In the genomic region with DNA sequence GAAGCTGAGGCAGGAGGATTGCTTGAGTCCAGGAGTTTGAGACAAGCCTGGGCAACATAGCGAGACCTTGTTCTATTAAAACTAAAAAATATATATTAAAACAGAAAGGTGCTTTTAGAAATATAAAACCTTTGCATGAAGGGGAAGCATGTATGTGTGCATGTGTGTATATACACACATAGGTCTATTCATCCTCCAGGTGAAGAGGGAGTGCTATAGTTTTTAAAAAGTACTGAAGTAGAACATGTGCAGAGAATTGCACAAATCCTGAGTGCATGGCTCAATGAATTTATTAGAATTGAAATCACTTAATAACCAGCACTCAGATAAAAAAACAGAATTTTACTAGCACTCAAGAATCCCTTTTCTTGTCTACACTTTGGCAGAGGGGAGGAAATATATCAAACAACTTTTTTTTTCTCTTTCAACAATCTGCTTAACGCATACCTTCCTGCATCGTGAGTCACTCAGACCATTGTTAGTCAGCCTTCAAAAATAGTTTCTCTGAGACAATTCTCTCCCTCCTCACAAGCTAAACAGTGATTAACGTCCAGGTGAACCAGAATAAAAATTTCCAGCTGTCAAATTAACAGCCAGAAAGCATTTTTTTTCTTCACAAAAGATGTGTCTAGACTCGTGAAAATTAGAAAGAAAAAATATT, we compare ENCODE assay signal across 1 cellular context.
TF ChIP-seq lines count a peak whose summit lies in the region.

No MANE protein-coding gene starts in this region.

TF ChIP-seq in IMR-90, 13 proteins besides CTCF, POLR2A, EP300 and RAD21:
- TF ChIP-seq NFE2L2 (IDR thresholded peaks at IDR 0.05; ENCODE audit: low read depth, low read length) = no peak
- no peak for TF ChIP-seq RCOR1 (IDR thresholded peaks at IDR 0.05; ENCODE audit: insufficient replicate concordance, low read length)
- no peak for TF ChIP-seq MXI1 (IDR thresholded peaks at IDR 0.05; ENCODE audit: borderline replicate concordance, low read depth, low read length)
- TF ChIP-seq, protein P1, sequence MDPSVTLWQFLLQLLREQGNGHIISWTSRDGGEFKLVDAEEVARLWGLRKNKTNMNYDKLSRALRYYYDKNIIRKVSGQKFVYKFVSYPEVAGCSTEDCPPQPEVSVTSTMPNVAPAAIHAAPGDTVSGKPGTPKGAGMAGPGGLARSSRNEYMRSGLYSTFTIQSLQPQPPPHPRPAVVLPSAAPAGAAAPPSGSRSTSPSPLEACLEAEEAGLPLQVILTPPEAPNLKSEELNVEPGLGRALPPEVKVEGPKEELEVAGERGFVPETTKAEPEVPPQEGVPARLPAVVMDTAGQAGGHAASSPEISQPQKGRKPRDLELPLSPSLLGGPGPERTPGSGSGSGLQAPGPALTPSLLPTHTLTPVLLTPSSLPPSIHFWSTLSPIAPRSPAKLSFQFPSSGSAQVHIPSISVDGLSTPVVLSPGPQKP (IDR thresholded peaks at IDR 0.05; ENCODE audit: borderline replicate concordance, low read depth, low read length) = no peak
- TF ChIP-seq FOS (IDR thresholded peaks at IDR 0.05; ENCODE audit: low read depth, low read length) = no peak
- no peak for TF ChIP-seq MAFK (IDR thresholded peaks at IDR 0.05; ENCODE audit: low read depth, low read length)
- TF ChIP-seq RFX5 (IDR thresholded peaks at IDR 0.05; ENCODE audit: low read depth, low read length) = no peak
- TF ChIP-seq, protein P2, sequence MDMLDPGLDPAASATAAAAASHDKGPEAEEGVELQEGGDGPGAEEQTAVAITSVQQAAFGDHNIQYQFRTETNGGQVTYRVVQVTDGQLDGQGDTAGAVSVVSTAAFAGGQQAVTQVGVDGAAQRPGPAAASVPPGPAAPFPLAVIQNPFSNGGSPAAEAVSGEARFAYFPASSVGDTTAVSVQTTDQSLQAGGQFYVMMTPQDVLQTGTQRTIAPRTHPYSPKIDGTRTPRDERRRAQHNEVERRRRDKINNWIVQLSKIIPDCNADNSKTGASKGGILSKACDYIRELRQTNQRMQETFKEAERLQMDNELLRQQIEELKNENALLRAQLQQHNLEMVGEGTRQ (IDR thresholded peaks at IDR 0.05; ENCODE audit: low read depth, low read length) = no peak
- TF ChIP-seq CEBPB (IDR thresholded peaks at IDR 0.05; ENCODE audit: low read depth, low read length) = no peak
- no peak for TF ChIP-seq CHD1 (IDR thresholded peaks at IDR 0.05; ENCODE audit: low read depth, low read length)
